ENCODE assay signal across 8 cellular contexts in the genomic region with DNA sequence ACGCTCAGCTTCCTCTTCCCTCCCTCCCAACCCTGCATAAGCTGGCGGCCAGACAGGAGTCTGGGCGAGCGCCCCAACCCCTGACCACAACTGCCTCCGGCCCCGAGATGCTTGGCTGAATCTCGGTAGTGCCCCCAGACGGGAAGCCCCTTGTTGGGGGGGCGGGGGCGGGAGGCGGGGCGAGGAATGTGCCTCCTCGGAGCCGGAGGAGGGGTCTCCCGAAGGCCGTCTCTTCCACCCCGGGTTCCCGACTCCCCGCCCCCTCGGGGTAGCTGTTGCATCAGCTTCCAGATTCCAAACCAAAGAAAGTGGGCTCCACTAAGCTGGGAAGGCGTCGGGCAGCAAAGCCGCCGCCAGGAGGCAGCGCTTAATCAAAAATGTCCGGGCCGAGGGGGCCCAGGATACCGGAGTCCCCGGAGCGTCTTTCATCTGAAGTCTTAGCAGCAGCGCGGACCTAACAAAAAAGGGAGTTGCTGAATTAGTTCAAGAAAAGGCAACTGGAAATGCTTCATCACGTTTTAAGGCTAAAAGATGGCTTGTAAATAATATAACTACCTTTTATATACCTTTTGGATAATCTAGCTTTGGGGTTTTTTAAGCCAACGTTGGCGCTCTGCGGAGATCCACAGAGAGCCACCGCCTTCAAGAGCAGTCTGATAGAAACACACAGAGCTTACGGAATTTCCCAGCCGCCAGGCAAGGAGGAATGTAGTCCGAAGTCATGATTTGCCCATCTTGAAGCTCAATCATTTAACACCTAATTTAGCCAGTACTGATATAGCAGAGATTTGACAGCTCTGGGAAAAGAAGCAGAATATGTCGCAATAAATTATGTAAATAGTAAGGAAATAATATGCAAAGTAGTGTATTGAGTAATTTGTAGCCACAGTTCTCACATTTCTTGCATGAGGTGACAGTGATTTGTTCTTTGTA.
DNase-seq lines count a peak whose midpoint lies in the region; ATAC-seq and TF ChIP-seq lines count a peak whose summit lies in the region.

No MANE protein-coding gene starts in this region.

- WGBS in iPS DF 6.9 (ENCODE audit: insufficient coverage, insufficient read length): no CpG with 5 or more reads among the region's 41 CpGs

- H3K27ac ChIP-seq in HL-60 (replicated peaks) (no peak overlapping the region), iPS DF 6.9 (ENCODE audit: low read length) (no peak overlapping the region)

- POLR2A ChIA-PET in AG04449 (lab: Yijun Ruan, JAX): interaction anchor here (0.9 to 3.7 kb wide), 5 partner anchors 15 to 56 kb away, joined by 3 to 42 read pairs (median 5); a partner anchor contains a TSS

- H3K36me3 ChIP-seq in iPS DF 6.9 (ENCODE audit: control insufficient read depth, insufficient read depth, low read length): no peaks in the 10 kb centered on the region

- in situ Hi-C loops in astrocyte of the cerebellum (cut with HindIII; ENCODE audit: low sequenced_read_pairs): no loop called here

- CTCF ChIA-PET in AG04449 (lab: Yijun Ruan, JAX): interaction anchor here (0.8 to 10.1 kb wide), 43 partner anchors 8 to 267 kb away, joined by 3 to 256 read pairs (median 6); a partner anchor contains a TSS

- TF ChIP-seq CTCF in AG04449 (IDR thresholded peaks at IDR 0.05; ENCODE audit: insufficient read depth, low read length, missing control alignments) (peak; percentile 78), HL-60 (IDR thresholded peaks at IDR 0.05; ENCODE audit: insufficient read depth, low read length) (peak; percentile 44), astrocyte of the cerebellum (IDR thresholded peaks at IDR 0.05; ENCODE audit: low read depth, low read length, missing control alignments) (peak; percentile 90)

- H3K27me3 ChIP-seq in HL-60 (ENCODE audit: insufficient read depth, poor library complexity, severe bottlenecking): no peaks in the 10 kb centered on the region
- H3K27me3 ChIP-seq in iPS DF 6.9 (ENCODE audit: control insufficient read depth, insufficient read depth, low read length): no peaks in the 10 kb centered on the region

- DNase-seq in AG04449 (ENCODE audit: low read depth, low spot score) (no peak), HL-60 (ENCODE audit: low read depth in 1 of 2, low spot score in 1 of 2) (peak; percentile 53 to 56), T-helper 22 cell (ENCODE audit: low read depth) (peak; percentile 27), astrocyte of the cerebellum (ENCODE audit: low read depth) (peak; percentile 92), iPS DF 6.9 (ENCODE audit: low read depth, low spot score) (peak; percentile 93), skeletal muscle cell (ENCODE audit: low read depth) (peak; percentile 58)

- no peaks in the 10 kb centered on the region for H3K9me3 ChIP-seq in iPS DF 6.9 (ENCODE audit: control insufficient read depth, insufficient read depth, low read length)

- ATAC-seq in GM18502 (IDR thresholded peaks at IDR 0.05; ENCODE audit: poor library complexity, unreplicated experiment) (peak; percentile 52), HG03457 (IDR thresholded peaks at IDR 0.05; ENCODE audit: unreplicated experiment) (no peak)

- H3K4me3 ChIP-seq in AG04449 (ENCODE audit: low read depth, low read length) (peak overlapping the region; percentile 24), HL-60 (replicated peaks; ENCODE audit: insufficient read depth, low read length) (peak overlapping the region; percentile 35), astrocyte of the cerebellum (ENCODE audit: low read depth, low read length) (peak overlapping the region; percentile 20), iPS DF 6.9 (ENCODE audit: low read length) (peak overlapping the region; percentile 64; the same call in 1 of the 2 replicates), skeletal muscle cell (ENCODE audit: low read depth, low read length) (peak overlapping the region; percentile 30)

- peaks cover 5% of the 10 kb centered on the region; the same call in 1 of the 2 replicates for H3K4me1 ChIP-seq in iPS DF 6.9 (ENCODE audit: control insufficient read depth, insufficient read depth, low read length)
